In genomic region chr9:93702261-93702660, GRCh38 we compare ENCODE assay signal across 20 cellular contexts.
DNase-seq lines count a peak whose midpoint lies in the region; ATAC-seq and TF ChIP-seq lines count a peak whose summit lies in the region.
"Had no signal": no experiment of that assay in that cellular context is flagged by ENCODE, and none has a peak within 500 bp of the region (broad histone marks: within the 10 kb centered on the region; RNA-seq: fewer than 3 reads in every experiment).

No MANE protein-coding gene starts in this region.

- no peaks in the 10 kb centered on the region for H3K27me3 ChIP-seq in tibial artery
- H3K27me3 ChIP-seq: BLaER1 treated with 17β-estradiol and CSF1 and Interleukin-3, amounts not matched to agents 10 nM and 100 nM had no signal

- no TSS peak for BruUV-seq in OCI-LY7 (replicated peaks; lab: Mats Ljungman, UMichigan)

- H3K36me3 ChIP-seq in OCI-LY7 (ENCODE audit: insufficient read depth, low read length) (no peaks in the 10 kb centered on the region), tibial artery (no peaks in the 10 kb centered on the region)
- H3K36me3 ChIP-seq: BLaER1 treated with 17β-estradiol and CSF1 and Interleukin-3, amounts not matched to agents 10 nM and 100 nM had no signal

- no peak overlapping the region for H3K4me3 ChIP-seq in GM12875 (ENCODE audit: low read depth, low read length)
- no peak overlapping the region for H3K4me3 ChIP-seq in OCI-LY7 (ENCODE audit: low read depth, low read length, poor library complexity, severe bottlenecking)
- H3K4me3 ChIP-seq in tibial artery, result no peak overlapping the region
- H3K4me3 ChIP-seq: BLaER1 treated with 17β-estradiol and CSF1 and Interleukin-3, amounts not matched to agents 10 nM and 100 nM had no signal

- no peaks in the 10 kb centered on the region for H3K4me1 Mint-ChIP-seq in stimulated activated naive CD8-positive, alpha-beta T cell treated with anti-CD3 and anti-CD28 coated beads, Interleukin-15, amount 100 ng/mL, for 72 hours
- H3K4me1 Mint-ChIP-seq: natural killer cell had no signal

- H3K4me3 Mint-ChIP-seq in stimulated activated naive CD8-positive, alpha-beta T cell treated with anti-CD3 and anti-CD28 coated beads, Interleukin-15, amount 100 ng/mL, for 72 hours, result no peak overlapping the region
- H3K4me3 Mint-ChIP-seq: natural killer cell; T-helper 2 cell treated with Interferon-gamma antibody and Interleukin-4, amounts not matched to agents 5 μg/mL and 100 μg/mL, for 36 hours had no signal

- H3K9me3 Mint-ChIP-seq in stimulated activated naive CD8-positive, alpha-beta T cell treated with anti-CD3 and anti-CD28 coated beads, Interleukin-15, amount 100 ng/mL, for 72 hours, result peaks cover 15 to 39% of the 10 kb centered on the region in 2 donors

- no peak for ATAC-seq in stimulated activated naive CD8-positive, alpha-beta T cell treated with anti-CD3 and anti-CD28 coated beads, Interleukin-15, amount 100 ng/mL, for 72 hours
- ATAC-seq: natural killer cell had no signal

- H2AFZ ChIP-seq in OCI-LY7 (ENCODE audit: low read length), result no peak overlapping the region

- CTCF ChIA-PET in OCI-LY7 (lab: Charles Lee; ENCODE audit: unreplicated experiment), result no interaction called here

- POLR2A ChIA-PET in OCI-LY7 (lab: Charles Lee), result no interaction called here

- H3K9me2 ChIP-seq in OCI-LY7 (ENCODE audit: insufficient read depth, low read length), result no peaks in the 10 kb centered on the region

- no peak overlapping the region for H3K4me2 ChIP-seq in OCI-LY7 (ENCODE audit: low read length)
- H3K4me2 ChIP-seq: BLaER1 treated with 17β-estradiol and CSF1 and Interleukin-3, amounts not matched to agents 10 nM and 100 nM; KMS-11 had no signal

- no peaks in the 10 kb centered on the region for H4K20me1 ChIP-seq in OCI-LY7 (ENCODE audit: insufficient read depth, low read length)
- H4K20me1 ChIP-seq: BLaER1 treated with 17β-estradiol and CSF1 and Interleukin-3, amounts not matched to agents 10 nM and 100 nM had no signal

- peak overlapping the region in 1 of 2 donors; percentile 27 for H3K27ac Mint-ChIP-seq in stimulated activated naive CD8-positive, alpha-beta T cell treated with anti-CD3 and anti-CD28 coated beads, Interleukin-15, amount 100 ng/mL, for 72 hours
- H3K27ac Mint-ChIP-seq: natural killer cell; T-helper 2 cell treated with Interferon-gamma antibody and Interleukin-4, amounts not matched to agents 5 μg/mL and 100 μg/mL, for 36 hours had no signal

- H3K27ac ChIP-seq in OCI-LY7 (ENCODE audit: low read depth, low read length, poor library complexity, severe bottlenecking) (no peak overlapping the region), tibial artery (no peak overlapping the region)
- H3K27ac ChIP-seq: BLaER1 treated with 17β-estradiol and CSF1 and Interleukin-3, amounts not matched to agents 10 nM and 100 nM; epithelial cell of prostate; KMS-11 had no signal

- no peaks in the 10 kb centered on the region for H3K27me3 Mint-ChIP-seq in stimulated activated naive CD8-positive, alpha-beta T cell treated with anti-CD3 and anti-CD28 coated beads, Interleukin-15, amount 100 ng/mL, for 72 hours

- H3K9me3 ChIP-seq in OCI-LY7 (ENCODE audit: low read length) (no peaks in the 10 kb centered on the region), tibial artery (peaks cover 0 to 28% (median 8%) of the 10 kb centered on the region in 3 donors)

- peak; percentile 24 for DNase-seq in D341Med (ENCODE audit: low spot score)
- DNase-seq in OCI-LY7 (ENCODE audit: low spot score), result no peak
- DNase-seq in mesenteric fat pad (ENCODE audit: low spot score), result peak; percentile 74
- DNase-seq in dermis blood vessel endothelial cell, result no peak
- no peak for DNase-seq in tibial artery
- DNase-seq in NCI-H146 treated with DMSO at 0.1 percent for 48 hours (lab: John Stamatoyannopoulos, UW; ENCODE audit: unreplicated experiment), result no peak
- no peak for DNase-seq in stimulated activated naive CD8-positive, alpha-beta T cell treated with anti-CD3 and anti-CD28 coated beads, Interleukin-15, amount 100 ng/mL, for 72 hours
- DNase-seq: activated CD4-positive, alpha-beta T cell treated with anti-CD3 and anti-CD28 coated beads for 4 hours; activated naive CD4-positive, alpha-beta T cell treated with Interleukin-2 at 50 U/mL for 16 hours; activated T-cell treated with anti-CD3 and anti-CD28 coated beads, Interleukin-2, amount 50 U/mL, for 48 hours; COR-L47; natural killer cell; NCI-H1436; SHP77; substantia nigra had no signal

- TF ChIP-seq CTCF in GM12875 (IDR thresholded peaks at IDR 0.05; ENCODE audit: borderline replicate concordance, insufficient read depth, low read depth, low read length) (0 out of 2 replicates have a peak, but pooled peaks have one; percentile 9), OCI-LY7 (conservative IDR thresholded peaks at IDR 0.05; ENCODE audit: low read length) (peak; percentile 37; the same call in 1 of the 2 replicates), tibial artery (IDR thresholded peaks at IDR 0.05) (no peak)

- no peaks in the 10 kb centered on the region for H3K79me2 ChIP-seq in OCI-LY7 (ENCODE audit: insufficient read depth, low read depth, low read length)

- H3K4me1 ChIP-seq in OCI-LY7 (ENCODE audit: insufficient read depth, low read length, poor library complexity, severe bottlenecking), result peaks cover 9% of the 10 kb centered on the region
- H3K4me1 ChIP-seq in tibial artery, result no peaks in the 10 kb centered on the region

- intact Hi-C loops in OCI-LY7 (cut with micrococcal nuclease; ENCODE audit: unreplicated experiment) (no loop called here), tibial artery (cut with DNase I; ENCODE audit: low total_unique reads) (no loop called here)

Comparison
In these comparisons a context has a peak if more than half of its experiments do, and no peak if none do; other contexts are left out.
1. DNase-seq: peak in D341Med (single experiment) and mesenteric fat pad (single experiment); none in OCI-LY7 (single experiment), dermis blood vessel endothelial cell (single experiment), tibial artery (0 of 2), NCI-H146 treated with DMSO at 0.1 percent for 48 hours (single experiment) and stimulated activated naive CD8-positive, alpha-beta T cell treated with anti-CD3 and anti-CD28 coated beads, Interleukin-15, amount 100 ng/mL, for 72 hours (0 of 2).
2. CTCF ChIP-seq: peak in GM12875 (single experiment) and OCI-LY7 (single experiment); none in tibial artery (0 of 2).